9 cellular contexts compared by ENCODE assay signal in the genomic region with DNA sequence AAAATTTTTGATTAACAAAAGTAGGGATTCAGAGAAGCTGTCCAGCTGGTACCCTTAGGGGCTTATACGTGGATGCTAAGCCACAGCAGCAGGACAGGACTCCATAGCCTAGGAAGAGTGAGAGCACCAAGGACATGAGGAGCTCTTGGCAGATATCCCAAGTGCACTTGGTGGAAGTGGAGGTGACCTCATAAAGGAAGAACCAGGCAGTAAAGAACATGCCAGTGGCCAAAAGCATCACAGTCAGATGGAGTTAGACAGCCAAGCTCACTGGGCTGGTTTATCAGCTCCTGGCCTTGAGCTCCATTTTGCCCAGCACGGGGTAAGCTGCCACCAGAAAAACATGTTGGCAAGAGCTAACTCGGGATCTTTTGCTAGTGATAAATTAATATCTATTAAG.
DNase-seq lines count a peak whose midpoint lies in the region; ATAC-seq, FAIRE-seq and TF ChIP-seq lines count a peak whose summit lies in the region.
"Had no signal": no experiment of that assay in that cellular context is flagged by ENCODE, and none has a peak within 500 bp of the region (broad histone marks: within the 10 kb centered on the region; RNA-seq: fewer than 3 reads in every experiment).

No MANE protein-coding gene starts in this region.

- no peaks in the 10 kb centered on the region for H3K27me3 Mint-ChIP-seq in stimulated activated naive CD8-positive, alpha-beta T cell treated with anti-CD3 and anti-CD28 coated beads, Interleukin-15, amount 100 ng/mL, for 72 hours

- FAIRE-seq in bronchial epithelial cell (lab: Jason Lieb, UNC), result no peak

- no peak overlapping the region for H2BK12ac ChIP-seq in mesenchymal stem cell (ENCODE audit: low read length in 2 of 2)

- no peak overlapping the region for H2AFZ ChIP-seq in mesenchymal stem cell (ENCODE audit: low read depth, low read length)

- H3K4me2 ChIP-seq in mesenchymal stem cell (ENCODE audit: low read length, poor library complexity, severe bottlenecking), result no peak overlapping the region

- peaks cover 4% of the 10 kb centered on the region for H3K4me1 ChIP-seq in mesenchymal stem cell (ENCODE audit: control insufficient read depth, insufficient read depth, low read depth, low read length)

- no peak overlapping the region for H4K91ac ChIP-seq in mesenchymal stem cell (ENCODE audit: low read length)

- DNase-seq in AG08396 (ENCODE audit: low spot score) (peak; percentile 44), NCI-H1092 treated with DMSO at 0.1 percent for 48 hours (lab: John Stamatoyannopoulos, UW) (peak; percentile 67), bronchial epithelial cell (ENCODE audit: low read depth) (peak; percentile 79), mesenchymal stem cell (peak; percentile 77), hippocampal formation (lab: John Stamatoyannopoulos, UW) (no peak)
- DNase-seq in stimulated activated naive CD8-positive, alpha-beta T cell treated with anti-CD3 and anti-CD28 coated beads, Interleukin-15, amount 100 ng/mL, for 72 hours, result no peak
- DNase-seq in effector CD4-positive, alpha-beta T cell, result no peak
- DNase-seq: posterior cingulate gyrus had no signal

- no peak overlapping the region for H2BK15ac ChIP-seq in mesenchymal stem cell (ENCODE audit: low read depth, poor library complexity, severe bottlenecking)

- no peak for ATAC-seq in HG02852 (IDR thresholded peaks at IDR 0.05; ENCODE audit: unreplicated experiment)
- ATAC-seq in stimulated activated naive CD8-positive, alpha-beta T cell treated with anti-CD3 and anti-CD28 coated beads, Interleukin-15, amount 100 ng/mL, for 72 hours, result no peak

- H3K4me1 Mint-ChIP-seq in stimulated activated naive CD8-positive, alpha-beta T cell treated with anti-CD3 and anti-CD28 coated beads, Interleukin-15, amount 100 ng/mL, for 72 hours, result peaks cover under 1% of the 10 kb centered on the region

- peaks cover 4% of the 10 kb centered on the region for H3K79me1 ChIP-seq in mesenchymal stem cell (replicated peaks; ENCODE audit: low read length, poor library complexity, severe bottlenecking)

- no peak overlapping the region for H3K23ac ChIP-seq in mesenchymal stem cell (ENCODE audit: low read length in 2 of 2)

- H3K27ac ChIP-seq in mesenchymal stem cell (ENCODE audit: low read length, poor library complexity, severe bottlenecking), result no peak overlapping the region

- H3K27ac Mint-ChIP-seq in stimulated activated naive CD8-positive, alpha-beta T cell treated with anti-CD3 and anti-CD28 coated beads, Interleukin-15, amount 100 ng/mL, for 72 hours, result no peak overlapping the region

- H3K18ac ChIP-seq in mesenchymal stem cell (ENCODE audit: low read depth in 1 of 2, low read length in 2 of 2), result no peak overlapping the region

- no peak overlapping the region for H3K14ac ChIP-seq in mesenchymal stem cell (ENCODE audit: low read length in 2 of 2)

- TF ChIP-seq CTCF in bronchial epithelial cell (IDR thresholded peaks at IDR 0.05; ENCODE audit: insufficient read depth, low read length, severe bottlenecking), result no peak

- no peaks in the 10 kb centered on the region for H3K27me3 ChIP-seq in bronchial epithelial cell (ENCODE audit: control insufficient read depth, insufficient read depth, low read length)
- H3K27me3 ChIP-seq in mesenchymal stem cell (ENCODE audit: control insufficient read depth in 1 of 2, insufficient read depth in 1 of 2, low read length in 2 of 2), result no peaks in the 10 kb centered on the region

- H3K9me3 ChIP-seq in mesenchymal stem cell (ENCODE audit: control insufficient read depth, low read length), result no peaks in the 10 kb centered on the region

- H3K4me3 Mint-ChIP-seq in stimulated activated naive CD8-positive, alpha-beta T cell treated with anti-CD3 and anti-CD28 coated beads, Interleukin-15, amount 100 ng/mL, for 72 hours, result no peak overlapping the region

- no peak overlapping the region for H3K4ac ChIP-seq in mesenchymal stem cell (ENCODE audit: low read depth in 1 of 2, low read length in 2 of 2)

- H2BK5ac ChIP-seq in mesenchymal stem cell (ENCODE audit: low read depth, low read length, poor library complexity, severe bottlenecking), result no peak overlapping the region

- H3K36me3 ChIP-seq in bronchial epithelial cell (ENCODE audit: control insufficient read depth, insufficient read depth, low read length) (no peaks in the 10 kb centered on the region), mesenchymal stem cell (ENCODE audit: control insufficient read depth in 1 of 2, insufficient read depth in 2 of 2, low read depth in 1 of 2, low read length in 2 of 2) (no peaks in the 10 kb centered on the region)

- WGBS in mesenchymal stem cell, result 92% methylated on average over 3 of the region's 3 CpGs

- H3K9ac ChIP-seq in mesenchymal stem cell (ENCODE audit: low read length), result peak overlapping the region; percentile 7

- H4K8ac ChIP-seq in mesenchymal stem cell (ENCODE audit: low read length), result no peak overlapping the region

- H2AK5ac ChIP-seq in mesenchymal stem cell (ENCODE audit: low read length, severe bottlenecking), result no peak overlapping the region

- no peak overlapping the region for H2BK120ac ChIP-seq in mesenchymal stem cell (ENCODE audit: low read depth, low read length)

- H3K9me3 Mint-ChIP-seq in stimulated activated naive CD8-positive, alpha-beta T cell treated with anti-CD3 and anti-CD28 coated beads, Interleukin-15, amount 100 ng/mL, for 72 hours, result peaks cover 0 to 8% of the 10 kb centered on the region in 2 donors

- H3K4me3 ChIP-seq in bronchial epithelial cell (ENCODE audit: low read depth, low read length), result no peak overlapping the region
- no peak overlapping the region for H3K4me3 ChIP-seq in mesenchymal stem cell (ENCODE audit: insufficient read depth in 1 of 2, low read depth in 1 of 2, low read length in 2 of 2)

Comparison
In these comparisons a context has a peak if more than half of its experiments do, and no peak if none do; other contexts are left out.
1. DNase-seq: peak in AG08396 (single experiment), NCI-H1092 treated with DMSO at 0.1 percent for 48 hours (single experiment), bronchial epithelial cell (single experiment) and mesenchymal stem cell (single experiment); none in stimulated activated naive CD8-positive, alpha-beta T cell treated with anti-CD3 and anti-CD28 coated beads, Interleukin-15, amount 100 ng/mL, for 72 hours (0 of 2), effector CD4-positive, alpha-beta T cell (single experiment) and hippocampal formation (0 of 2).